Comparison of ENCODE assay signal across 10 cellular contexts in the genomic region with DNA sequence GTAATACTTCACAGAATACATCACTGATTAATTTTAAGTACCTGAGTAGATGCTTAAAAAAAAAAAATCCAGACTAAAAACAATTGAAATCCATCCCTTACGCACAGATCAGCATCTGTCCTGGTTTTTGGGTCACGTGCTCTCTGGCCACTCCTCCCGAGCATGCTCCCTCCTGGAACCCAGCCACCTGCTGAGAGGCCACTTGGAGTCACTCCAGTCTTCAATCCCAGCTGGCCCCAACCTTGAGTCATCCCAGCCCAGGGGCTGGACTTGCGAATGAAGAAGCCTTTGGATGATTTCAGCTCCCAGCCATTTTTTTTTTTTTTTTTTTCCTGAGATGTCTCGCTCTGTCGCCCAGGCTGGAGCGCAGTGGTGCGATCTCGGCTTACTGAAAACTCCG. TPM values are rescaled to one million over a fixed set of nuclear protein-coding genes. Genes with fewer than 3 reads are reported as not detected.
DNase-seq lines count a peak whose midpoint lies in the region; ATAC-seq, FAIRE-seq and TF ChIP-seq lines count a peak whose summit lies in the region.
"Had no signal": no experiment of that assay in that cellular context is flagged by ENCODE, and none has a peak within 500 bp of the region (broad histone marks: within the 10 kb centered on the region; RNA-seq: fewer than 3 reads in every experiment).

No MANE protein-coding gene starts in this region.

- peak; percentile 74 for ATAC-seq in HCT116
- ATAC-seq in WTC11, result peak; percentile 40; the same call in 1 of the 2 replicates
- ATAC-seq in GM21447 (IDR thresholded peaks at IDR 0.05; ENCODE audit: unreplicated experiment), result no peak
- ATAC-seq in stimulated activated effector memory CD8-positive, alpha-beta T cell treated with anti-CD3 and anti-CD28 coated beads, Interleukin-12 subunit alpha, Interleukin-12 subunit beta, amount 100 ng/mL, for 72 hours, result no peak

- FAIRE-seq in D721Med (lab: Jason Lieb, UNC), result no peak
- FAIRE-seq: endometrium had no signal

- no peaks in the 10 kb centered on the region for H3K36me3 ChIP-seq in HCT116 (ENCODE audit: control insufficient read depth in 1 of 2, insufficient read depth in 2 of 2, low read length in 2 of 2)
- H3K36me3 ChIP-seq in hepatocyte (replicated peaks; ENCODE audit: insufficient read depth, low read depth), result no peaks in the 10 kb centered on the region

- no peak overlapping the region for H3K9ac ChIP-seq in HCT116 (ENCODE audit: low read length)

- no peak overlapping the region for H2AFZ ChIP-seq in HCT116 (ENCODE audit: low read depth, low read length, poor library complexity, severe bottlenecking)
- no peak overlapping the region for H2AFZ ChIP-seq in hepatocyte

- H3K9me3 Mint-ChIP-seq in WTC11, result no peaks in the 10 kb centered on the region
- no peaks in the 10 kb centered on the region for H3K9me3 Mint-ChIP-seq in stimulated activated effector memory CD8-positive, alpha-beta T cell treated with anti-CD3 and anti-CD28 coated beads, Interleukin-12 subunit alpha, Interleukin-12 subunit beta, amount 100 ng/mL, for 72 hours

- no peaks in the 10 kb centered on the region for H3K36me3 Mint-ChIP-seq in WTC11
- no peaks in the 10 kb centered on the region for H3K36me3 Mint-ChIP-seq in stimulated activated effector memory CD8-positive, alpha-beta T cell treated with anti-CD3 and anti-CD28 coated beads, Interleukin-12 subunit alpha, Interleukin-12 subunit beta, amount 100 ng/mL, for 72 hours

- peak overlapping the region; percentile 4; the same call in 1 of the 2 replicates for H3K4me2 ChIP-seq in HCT116 (ENCODE audit: low read length)
- no peak overlapping the region for H3K4me2 ChIP-seq in hepatocyte

- POLR2A ChIA-PET in HCT116 (lab: Charles Lee) (no interaction called here), WTC11 (lab: Charles Lee) (no interaction called here)

- H3K4me3 ChIP-seq in HCT116 (replicated peaks in 1 of 2; ENCODE audit: low read depth in 1 of 2, low read length in 2 of 2), result no peak overlapping the region
- no peak overlapping the region for H3K4me3 ChIP-seq in hepatocyte

- RAD21 ChIA-PET in HCT116 (lab: Charles Lee; ENCODE audit: low non-redundant PET in 1 of 2, low total read pairs in 2 of 2, uncharacterized antibody in 2 of 2, unreplicated experiment in 2 of 2), result no interaction called here

- DNase-seq in HCT116 (ENCODE audit: low read depth, low spot score) (peak; percentile 76), WTC11 (ENCODE audit: low spot score) (peak; percentile 44), hepatocyte (ENCODE audit: low spot score) (peak; percentile 65), substantia nigra (lab: John Stamatoyannopoulos, UW) (peak in 37 of 49 donors; percentile 1 to 67 (median 18)), OCI-M2 (lab: John Stamatoyannopoulos, UW; ENCODE audit: unreplicated experiment) (no peak), D721Med (ENCODE audit: insufficient read length, low spot score) (no peak)
- no peak for DNase-seq in stimulated activated effector memory CD8-positive, alpha-beta T cell treated with anti-CD3 and anti-CD28 coated beads, Interleukin-12 subunit alpha, Interleukin-12 subunit beta, amount 100 ng/mL, for 72 hours (ENCODE audit: low spot score in 2 of 2)

- H3K27ac ChIP-seq in HCT116 (ENCODE audit: low read depth, low read length), result no peak overlapping the region
- H3K27ac ChIP-seq in hepatocyte, result no peak overlapping the region
- H3K27ac ChIP-seq in substantia nigra (ENCODE audit: low read depth, low read length, poor library complexity, severe bottlenecking), result no peak overlapping the region

- intact Hi-C loops in HCT116 (cut with micrococcal nuclease), result no loop called here

- no peaks in the 10 kb centered on the region for H4K20me1 ChIP-seq in HCT116 (ENCODE audit: insufficient read depth)
- H4K20me1 ChIP-seq in hepatocyte (ENCODE audit: insufficient read depth, poor library complexity, severe bottlenecking), result no peaks in the 10 kb centered on the region

- H3K9me2 ChIP-seq in HCT116 (ENCODE audit: insufficient read depth), result no peaks in the 10 kb centered on the region
- no peaks in the 10 kb centered on the region for H3K9me2 ChIP-seq in hepatocyte (replicated peaks; ENCODE audit: insufficient read depth)

- no peak for TF ChIP-seq RAD21 in HCT116 (IDR thresholded peaks at IDR 0.05; ENCODE audit: low read depth)

- H3K79me2 ChIP-seq in HCT116 (ENCODE audit: insufficient read depth, low read length), result no peaks in the 10 kb centered on the region
- H3K79me2 ChIP-seq in hepatocyte, result no peaks in the 10 kb centered on the region

- no peaks in the 10 kb centered on the region for H3K4me1 Mint-ChIP-seq in WTC11
- no peaks in the 10 kb centered on the region for H3K4me1 Mint-ChIP-seq in stimulated activated effector memory CD8-positive, alpha-beta T cell treated with anti-CD3 and anti-CD28 coated beads, Interleukin-12 subunit alpha, Interleukin-12 subunit beta, amount 100 ng/mL, for 72 hours

- no peaks in the 10 kb centered on the region for H3K27me3 Mint-ChIP-seq in WTC11 (ENCODE audit: low read depth)

- H3K4me3 Mint-ChIP-seq in WTC11, result no peak overlapping the region
- no peak overlapping the region for H3K4me3 Mint-ChIP-seq in stimulated activated effector memory CD8-positive, alpha-beta T cell treated with anti-CD3 and anti-CD28 coated beads, Interleukin-12 subunit alpha, Interleukin-12 subunit beta, amount 100 ng/mL, for 72 hours

- TF ChIP-seq CTCF in HCT116 (IDR thresholded peaks at IDR 0.05 in 2 of 3, conservative IDR thresholded peaks at IDR 0.05 in 1 of 3; ENCODE audit: borderline replicate concordance in 1 of 3, insufficient read depth in 1 of 3, low read depth in 2 of 3, low read length in 2 of 3) (no peak), WTC11 (IDR thresholded peaks at IDR 0.05) (no peak), hepatocyte (IDR thresholded peaks at IDR 0.05; ENCODE audit: poor library complexity) (no peak), D721Med (IDR thresholded peaks at IDR 0.05; ENCODE audit: insufficient read depth, missing control alignments) (no peak)

- H3K27me3 ChIP-seq in HCT116 (ENCODE audit: insufficient read depth, low read length) (no peaks in the 10 kb centered on the region), hepatocyte (no peaks in the 10 kb centered on the region)

- H3K9me3 ChIP-seq in HCT116 (ENCODE audit: control insufficient read depth in 1 of 2, insufficient read depth in 1 of 2, low read depth in 1 of 2, low read length in 2 of 2) (no peaks in the 10 kb centered on the region), hepatocyte (ENCODE audit: low read depth) (no peaks in the 10 kb centered on the region)

- BruUV-seq in HCT116 (replicated peaks; lab: Mats Ljungman, UMichigan), result no TSS peak

- WGBS in hepatocyte (ENCODE audit: low lambda C conversion rate, missing lambda C conversion rate), result 92% methylated on average over 10 of the region's 10 CpGs

- H3K27ac Mint-ChIP-seq in WTC11, result no peak overlapping the region
- H3K27ac Mint-ChIP-seq in stimulated activated effector memory CD8-positive, alpha-beta T cell treated with anti-CD3 and anti-CD28 coated beads, Interleukin-12 subunit alpha, Interleukin-12 subunit beta, amount 100 ng/mL, for 72 hours, result no peak overlapping the region

- no peak for TF ChIP-seq POLR2A in HCT116 (IDR thresholded peaks at IDR 0.05; ENCODE audit: borderline replicate concordance, extremely low read depth, insufficient read depth, insufficient read length)

- peaks cover 7 to 22% of the 10 kb centered on the region in 2 experiments; a peak in 3 of 4 replicates for H3K4me1 ChIP-seq in HCT116 (ENCODE audit: control insufficient read depth in 1 of 2, insufficient read depth in 2 of 2, low read length in 2 of 2)
- H3K4me1 ChIP-seq in hepatocyte (ENCODE audit: insufficient read depth), result no peaks in the 10 kb centered on the region

- CTCF ChIA-PET in HCT116 (lab: Charles Lee) (interaction anchor here (1.7 kb wide), 1 partner anchor 9 kb away, joined by 8 read pairs; the partner anchor contains the start of gene MAP1LC3C), WTC11 (lab: Charles Lee) (interaction anchor here (0.6 to 1.5 kb wide), 3 partner anchors 9 to 456 kb away, joined by 3 to 12 read pairs (median 3); partner anchors contain the start of gene MAP1LC3C)

TF ChIP-seq in HCT116, 20 proteins besides CTCF, POLR2A, EP300 and RAD21 (continues in another document):
- no peak for TF ChIP-seq CEBPB (IDR thresholded peaks at IDR 0.05; ENCODE audit: low read depth)
- peak; percentile 32; the same call in 1 of the 2 replicates for TF ChIP-seq FOSL1 (IDR thresholded peaks at IDR 0.05; ENCODE audit: low read depth)
- 0 out of 2 replicates have a peak, but pooled peaks have one; percentile 17 for TF ChIP-seq JUND (IDR thresholded peaks at IDR 0.05)

TF ChIP-seq in WTC11, 78 proteins besides CTCF, POLR2A, EP300 and RAD21:
- TF ChIP-seq ZNF423 (CRISPR knock-in tag; IDR thresholded peaks at IDR 0.05) (peak; percentile 32; the same call in 1 of the 2 replicates), FOXJ3 (CRISPR knock-in tag; IDR thresholded peaks at IDR 0.05; ENCODE audit: borderline replicate concordance) (no peak), CREM (CRISPR knock-in tag; IDR thresholded peaks at IDR 0.05) (no peak), ZNF232 (CRISPR knock-in tag; IDR thresholded peaks at IDR 0.05) (no peak), NR1H2 (CRISPR knock-in tag; IDR thresholded peaks at IDR 0.05) (no peak)
- TF ChIP-seq, protein P1, sequence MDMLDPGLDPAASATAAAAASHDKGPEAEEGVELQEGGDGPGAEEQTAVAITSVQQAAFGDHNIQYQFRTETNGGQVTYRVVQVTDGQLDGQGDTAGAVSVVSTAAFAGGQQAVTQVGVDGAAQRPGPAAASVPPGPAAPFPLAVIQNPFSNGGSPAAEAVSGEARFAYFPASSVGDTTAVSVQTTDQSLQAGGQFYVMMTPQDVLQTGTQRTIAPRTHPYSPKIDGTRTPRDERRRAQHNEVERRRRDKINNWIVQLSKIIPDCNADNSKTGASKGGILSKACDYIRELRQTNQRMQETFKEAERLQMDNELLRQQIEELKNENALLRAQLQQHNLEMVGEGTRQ (CRISPR knock-in tag; IDR thresholded peaks at IDR 0.05), result 0 out of 2 replicates have a peak, but pooled peaks have one; percentile 35

RNA-seq across cellular contexts. Expression of gene MAP1LC3C, which starts 8.9 kb away (rescaled TPM):
- total RNA-seq in HCT116 (2021; ENCODE audit: unreplicated experiment) (not detected), WTC11 (2021) (1.5 to 3.0 TPM (median 2.1 TPM) in 3 replicates), hepatocyte (0.16 and 0.27 TPM in 2 replicates)
- polyA plus RNA-seq in HCT116 (2012), result not detected in 2 replicates
- polyA plus RNA-seq in hepatocyte, result 0.44 and 0.45 TPM in 2 replicates

RNA-seq across cellular contexts. Expression of gene BECN2, which starts 32.5 kb away (rescaled TPM):
- not detected for total RNA-seq in HCT116 (2021; ENCODE audit: unreplicated experiment)
- polyA plus RNA-seq in HCT116 (2012), result 0.10 TPM in 1 of 2 replicates, not detected in the other
- total RNA-seq in WTC11 (2021), result not detected in 3 replicates
- total RNA-seq in hepatocyte, result not detected in 2 replicates
- polyA plus RNA-seq in hepatocyte, result not detected in 2 replicates
- total RNA-seq: SK-MEL-5 had no signal

Comparison
In these comparisons a context has a peak if more than half of its experiments do, and no peak if none do; other contexts are left out.
1. ATAC-seq: peak in HCT116 (single experiment) and WTC11 (single experiment); none in GM21447 (single experiment) and stimulated activated effector memory CD8-positive, alpha-beta T cell treated with anti-CD3 and anti-CD28 coated beads, Interleukin-12 subunit alpha, Interleukin-12 subunit beta, amount 100 ng/mL, for 72 hours (single experiment).
2. DNase-seq: peak in HCT116 (single experiment), WTC11 (single experiment), hepatocyte (single experiment) and substantia nigra (37 of 49); none in OCI-M2 (single experiment), D721Med (single experiment) and stimulated activated effector memory CD8-positive, alpha-beta T cell treated with anti-CD3 and anti-CD28 coated beads, Interleukin-12 subunit alpha, Interleukin-12 subunit beta, amount 100 ng/mL, for 72 hours (0 of 2).
3. Of the 4 proteins assayed by ChIP-seq in both WTC11 and HCT116: peak only in WTC11: none; only in HCT116: MAX; in both: none; in neither: 3.